ENCODE assay signal across 20 cellular contexts in genomic region chr1:151920147-151920546, GRCh38. TPM values are rescaled to one million over a fixed set of nuclear protein-coding genes. Genes with fewer than 3 reads are reported as not detected.
DNase-seq lines count a peak whose midpoint lies in the region; ATAC-seq and TF ChIP-seq lines count a peak whose summit lies in the region.
"Had no signal": no experiment of that assay in that cellular context is flagged by ENCODE, and none has a peak within 500 bp of the region (broad histone marks: within the 10 kb centered on the region; RNA-seq: fewer than 3 reads in every experiment).

No MANE protein-coding gene starts in this region.

- no peak for TF ChIP-seq POLR2A in spleen (IDR thresholded peaks at IDR 0.05)

- TF ChIP-seq CTCF in MM.1S (IDR thresholded peaks at IDR 0.05; ENCODE audit: low read length) (no peak), SU-DHL-6 (IDR thresholded peaks at IDR 0.05; ENCODE audit: insufficient read depth, low read length, poor library complexity, severe bottlenecking) (no peak), spleen (IDR thresholded peaks at IDR 0.05 in 8 of 11, conservative IDR thresholded peaks at IDR 0.05 in 3 of 11) (no peak)

- H3K9ac ChIP-seq in MM.1S (ENCODE audit: low read length) (no peak overlapping the region), SU-DHL-6 (ENCODE audit: low read length) (peak overlapping the region; percentile 17; the same call in 1 of the 2 replicates)

- peaks cover 23% of the 10 kb centered on the region for H3F3A ChIP-seq in MM.1S (ENCODE audit: insufficient read depth, low read length)
- peaks cover 15% of the 10 kb centered on the region for H3F3A ChIP-seq in SU-DHL-6 (ENCODE audit: insufficient read depth)

- H3K27me3 ChIP-seq in MM.1S (replicated peaks; ENCODE audit: insufficient read depth, low read length): no peaks in the 10 kb centered on the region
- H3K27me3 ChIP-seq in SU-DHL-6 (ENCODE audit: low read length): no peaks in the 10 kb centered on the region
- no peaks in the 10 kb centered on the region for H3K27me3 ChIP-seq in spleen (replicated peaks in 1 of 7)
- H3K27me3 ChIP-seq: sigmoid colon, upper lobe of left lung had no signal

- peak overlapping the region; percentile 62 for H2AFZ ChIP-seq in MM.1S (ENCODE audit: low read length)
- H2AFZ ChIP-seq in SU-DHL-6 (ENCODE audit: low read depth, low read length, severe bottlenecking): peak overlapping the region; percentile 88

- H3K4me3 ChIP-seq in MM.1S (ENCODE audit: low read length) (peak overlapping the region; percentile 0; the same call in 1 of the 2 replicates), SU-DHL-6 (ENCODE audit: insufficient read depth, low read length, poor library complexity, severe bottlenecking) (no peak overlapping the region), spleen (no peak overlapping the region)
- H3K4me3 ChIP-seq: sigmoid colon, upper lobe of left lung had no signal

- H3K4me1 ChIP-seq in MM.1S (ENCODE audit: low read length) (peaks cover 59% of the 10 kb centered on the region), spleen (peaks cover 0 to 28% (median 7%) of the 10 kb centered on the region in 6 donors)
- H3K4me1 ChIP-seq: sigmoid colon, upper lobe of left lung had no signal

- H4K20me1 ChIP-seq in MM.1S (ENCODE audit: insufficient read depth, low read length) (no peaks in the 10 kb centered on the region), SU-DHL-6 (ENCODE audit: low read depth, low read length) (no peaks in the 10 kb centered on the region)

- H3K27ac ChIP-seq in MM.1S (ENCODE audit: low read length) (peak overlapping the region; percentile 53; the same call in 1 of the 2 replicates), SU-DHL-6 (ENCODE audit: low read depth, low read length) (peak overlapping the region; percentile 87), spleen (peak overlapping the region in 5 of 8 donors; percentile 9 to 63 (median 24))
- H3K27ac ChIP-seq: sigmoid colon, upper lobe of left lung had no signal

- H3K9me2 ChIP-seq in MM.1S (replicated peaks; ENCODE audit: insufficient read depth, low read length) (no peaks in the 10 kb centered on the region), SU-DHL-6 (replicated peaks; ENCODE audit: insufficient read depth, low read length) (no peaks in the 10 kb centered on the region)

- intact Hi-C loops in spleen (cut with DNase I; ENCODE audit: low total_unique reads): no loop called here

- DNase-seq in SIG-M5 treated with dmso at 0.1 percent for 504 hours (lab: John Stamatoyannopoulos, UW; ENCODE audit: unreplicated experiment) (peak; percentile 68), SIG-M5 (lab: John Stamatoyannopoulos, UW) (no peak), MM.1S (peak; percentile 74), spleen (no peak), HuH-7.5 (ENCODE audit: low spot score) (no peak), occipital lobe (lab: John Stamatoyannopoulos, UW) (no peak)
- DNase-seq: 8988T; activated CD4-positive, alpha-beta T cell treated with anti-CD3 and anti-CD28 coated beads, Interleukin-2, amount 10 ng/mL, durations not matched to agents 7 days and 5 days; activated T-cell treated with anti-CD3 and anti-CD28 coated beads, Interleukin-2, amount 50 U/mL, for 24 hours; amygdala; CD4-positive, alpha-beta memory T cell; erythroblast; HCEC 1CT; islet precursor cell; sigmoid colon; stimulated activated CD4-positive, alpha-beta T cell treated with anti-CD3 and anti-CD28 coated beads, Interleukin-4, amount 100 ng/mL, for 1 hour; upper lobe of left lung had no signal

- H3K4me2 ChIP-seq in MM.1S (ENCODE audit: low read depth, low read length): peak overlapping the region; percentile 31
- H3K4me2 ChIP-seq in SU-DHL-6 (ENCODE audit: low read depth, low read length, poor library complexity, severe bottlenecking): peak overlapping the region; percentile 47

- WGBS in spleen, 5 donors: 22 to 42% (median 31%) methylated on average over 3 of the region's 3 CpGs

- H3K79me2 ChIP-seq in MM.1S (ENCODE audit: low read length): no peaks in the 10 kb centered on the region
- no peaks in the 10 kb centered on the region for H3K79me2 ChIP-seq in SU-DHL-6 (ENCODE audit: insufficient read depth, low read length)

- H3K9me3 ChIP-seq in MM.1S (replicated peaks; ENCODE audit: insufficient read depth, low read length) (no peaks in the 10 kb centered on the region), SU-DHL-6 (ENCODE audit: insufficient read depth, low read length) (no peaks in the 10 kb centered on the region), spleen (no peaks in the 10 kb centered on the region)
- H3K9me3 ChIP-seq: sigmoid colon, upper lobe of left lung had no signal

- no peaks in the 10 kb centered on the region for H3K36me3 ChIP-seq in MM.1S (replicated peaks; ENCODE audit: insufficient read depth, low read length)
- no peaks in the 10 kb centered on the region for H3K36me3 ChIP-seq in SU-DHL-6 (ENCODE audit: low read length)
- H3K36me3 ChIP-seq in spleen: no peaks in the 10 kb centered on the region
- H3K36me3 ChIP-seq: sigmoid colon, upper lobe of left lung had no signal

- no peak for ATAC-seq in HG02571 (IDR thresholded peaks at IDR 0.05; ENCODE audit: unreplicated experiment)
- ATAC-seq: Panc1 had no signal

RNA-seq across cellular contexts. Expression of gene THEM4, which starts 10.8 kb away (rescaled TPM):
- 10 to 100 TPM; 10.1 to 46.3 (median 22.6) TPM for total RNA-seq in spleen
- polyA plus RNA-seq in spleen: 10 to 100 TPM; 13.3 to 15.5 (median 14.3) TPM
- 2.0 TPM for total RNA-seq in occipital lobe

Comparison
In these comparisons a context has a peak if more than half of its experiments do, and no peak if none do; other contexts are left out.
1. DNase-seq: peak in SIG-M5 treated with dmso at 0.1 percent for 504 hours (single experiment) and MM.1S (single experiment); none in SIG-M5 (single experiment), spleen (single experiment), HuH-7.5 (single experiment) and occipital lobe (single experiment).
2. H3K27ac ChIP-seq: peak in every context shown above with its lines; median percentile 87 in SU-DHL-6; 53 in MM.1S; 24 in spleen.